18 cellular contexts compared by ENCODE assay signal in genomic region chr4:138410266-138410665, GRCh38.
DNase-seq lines count a peak whose midpoint lies in the region; ATAC-seq, FAIRE-seq and TF ChIP-seq lines count a peak whose summit lies in the region.
"Had no signal": no experiment of that assay in that cellular context is flagged by ENCODE, and none has a peak within 500 bp of the region (broad histone marks: within the 10 kb centered on the region; RNA-seq: fewer than 3 reads in every experiment).

No MANE protein-coding gene starts in this region.

- CTCF ChIA-PET in endothelial cell of umbilical vein (lab: Charles Lee) = interaction anchor here (0.9 kb wide), 1 partner anchor 102 kb away, joined by 3 read pairs; no protein-coding TSS in a partner anchor

- in situ Hi-C loops in ACHN (cut with HindIII; ENCODE audit: low pct_ligation_motif_present, low pct_unique_long_range_greater_than_20kb, low sequenced_read_pairs) = no loop called here

- H3K27ac ChIP-seq in right atrium auricular region (no peak overlapping the region), endothelial cell of umbilical vein (ENCODE audit: insufficient read depth, low read depth, low read length) (no peak overlapping the region)
- H3K27ac ChIP-seq: RWPE1, SJSA1 had no signal

- no peaks in the 10 kb centered on the region for H3K9me1 ChIP-seq in endothelial cell of umbilical vein (replicated peaks; ENCODE audit: control insufficient read depth, extremely low read depth, insufficient read depth, low read length)

- H4K20me1 ChIP-seq in endothelial cell of umbilical vein (replicated peaks; ENCODE audit: control insufficient read depth, extremely low read depth, insufficient read depth, low read length) = no peaks in the 10 kb centered on the region

- H3K27me3 ChIP-seq in right atrium auricular region (no peaks in the 10 kb centered on the region), endothelial cell of umbilical vein (ENCODE audit: control insufficient read depth in 2 of 2, insufficient read depth in 2 of 2, low read length in 2 of 2) (no peaks in the 10 kb centered on the region)
- H3K27me3 ChIP-seq: SJSA1 had no signal

- dilution Hi-C loops in endothelial cell of umbilical vein (cut with MboI; ENCODE audit: extremely low pct_ligation_motif_present, low sequenced_read_pairs) = no loop called here

- no TSS peak for BruUV-seq in endothelial cell of umbilical vein (replicated peaks; lab: Mats Ljungman, UMichigan)

- H3K4me3 ChIP-seq in right atrium auricular region = no peak overlapping the region
- H3K4me3 ChIP-seq in endothelial cell of umbilical vein (replicated peaks in 1 of 3; ENCODE audit: insufficient read depth in 1 of 3, low read depth in 1 of 3, low read length in 3 of 3) = no peak overlapping the region
- H3K4me3 ChIP-seq: SJSA1 had no signal

- H3K36me3 ChIP-seq in right atrium auricular region = no peaks in the 10 kb centered on the region
- H3K36me3 ChIP-seq in endothelial cell of umbilical vein (ENCODE audit: control insufficient read depth in 2 of 2, extremely low read depth in 1 of 2, insufficient read depth in 2 of 2, low read length in 2 of 2) = no peaks in the 10 kb centered on the region
- H3K36me3 ChIP-seq: SJSA1 had no signal

- H3K9ac ChIP-seq in endothelial cell of umbilical vein (replicated peaks; ENCODE audit: extremely low read depth, insufficient read depth, low read length) = no peak overlapping the region

- no peaks in the 10 kb centered on the region for H3K4me1 ChIP-seq in right atrium auricular region
- H3K4me1 ChIP-seq in endothelial cell of umbilical vein (ENCODE audit: control insufficient read depth, extremely low read depth, insufficient read depth, low read length) = no peaks in the 10 kb centered on the region

- H3K9me3 ChIP-seq in right atrium auricular region = no peaks in the 10 kb centered on the region
- no peaks in the 10 kb centered on the region for H3K9me3 ChIP-seq in endothelial cell of umbilical vein (replicated peaks; ENCODE audit: control insufficient read depth, insufficient read depth, low read length)
- H3K9me3 ChIP-seq: SJSA1 had no signal

- TF ChIP-seq CTCF in right atrium auricular region (IDR thresholded peaks at IDR 0.05) (no peak), endothelial cell of umbilical vein (IDR thresholded peaks at IDR 0.05; ENCODE audit: extremely low read depth in 1 of 2, insufficient read depth in 1 of 2, low read depth in 1 of 2, low read length in 2 of 2) (no peak)

- peak; percentile 59 for DNase-seq in Right ventricle myocardium superior
- DNase-seq in right atrium auricular region (ENCODE audit: low spot score) = no peak
- DNase-seq in NCI-H2029 (lab: John Stamatoyannopoulos, UW) = peak; percentile 55
- no peak for DNase-seq in endothelial cell of umbilical vein (ENCODE audit: low read depth, low spot score)
- DNase-seq in ACHN = no peak
- DNase-seq: Calu3; CD4-positive, alpha-beta memory T cell; HCEC 1CT; KBM-7; NCI-H1436 treated with DMSO at 0.1 percent for 48 hours; NCI-H226; NCI-H524 treated with DMSO at 0.1 percent for 48 hours; NK-92 treated with Interleukin-12 subunit alpha and Interleukin-12 subunit beta, amount 100 ng/mL, for 24 hours; T-helper 2 cell had no signal

- peak; percentile 71 for ATAC-seq in Right ventricle myocardium superior (ENCODE audit: poor library complexity)
- ATAC-seq in HG02840 (IDR thresholded peaks at IDR 0.05; ENCODE audit: low FRiP score, unreplicated experiment) = no peak
- no peak for ATAC-seq in GM21786 (IDR thresholded peaks at IDR 0.05; ENCODE audit: unreplicated experiment)

- H3K79me2 ChIP-seq in endothelial cell of umbilical vein (ENCODE audit: control insufficient read depth, insufficient read depth, low read length) = no peaks in the 10 kb centered on the region

- H3K4me2 ChIP-seq in endothelial cell of umbilical vein (ENCODE audit: insufficient read depth, low read length) = no peak overlapping the region

- no peak for TF ChIP-seq POLR2A in endothelial cell of umbilical vein (IDR thresholded peaks at IDR 0.05; ENCODE audit: low read depth, low read length)

- intact Hi-C loops in Right ventricle myocardium superior (cut with DNase I) (no loop called here), endothelial cell of umbilical vein (cut with micrococcal nuclease) (no loop called here)

- FAIRE-seq in endothelial cell of umbilical vein (lab: Jason Lieb, UNC) = peak; percentile 4

- no peak overlapping the region for H2AFZ ChIP-seq in endothelial cell of umbilical vein (ENCODE audit: low read depth, low read length)

- POLR2A ChIA-PET in endothelial cell of umbilical vein (lab: Charles Lee) = no interaction called here

TF ChIP-seq in endothelial cell of umbilical vein, 7 proteins besides CTCF, POLR2A, EP300 and RAD21:
- TF ChIP-seq GATA2 (IDR thresholded peaks at IDR 0.05; ENCODE audit: insufficient read depth, insufficient read length, low read depth, low read length) (no peak), MAX (IDR thresholded peaks at IDR 0.05; ENCODE audit: insufficient read depth, insufficient read length) (no peak), FOS (IDR thresholded peaks at IDR 0.05; ENCODE audit: borderline replicate concordance, insufficient read depth, low read length) (no peak), EZH2 (IDR thresholded peaks at IDR 0.05; ENCODE audit: borderline replicate concordance, low read depth, low read length, severe bottlenecking) (no peak), JUN (IDR thresholded peaks at IDR 0.05; ENCODE audit: borderline replicate concordance, insufficient read depth, insufficient read length, low read depth) (no peak), MYC (IDR thresholded peaks at IDR 0.05; ENCODE audit: low read depth, low read length) (no peak), POLR2AphosphoS5 (IDR thresholded peaks at IDR 0.05; ENCODE audit: insufficient read depth, low read depth, low read length) (no peak)

Comparison
In these comparisons a context has a peak if more than half of its experiments do, and no peak if none do; other contexts are left out.
1. DNase-seq: peak in Right ventricle myocardium superior (single experiment) and NCI-H2029 (single experiment); none in right atrium auricular region (single experiment), endothelial cell of umbilical vein (single experiment) and ACHN (single experiment).